Comparison of ENCODE assay signal across 19 cellular contexts in genomic region chr21:14616303-14617039, GRCh38.
DNase-seq lines count a peak whose midpoint lies in the region; ATAC-seq, FAIRE-seq and TF ChIP-seq lines count a peak whose summit lies in the region.
"Had no signal": no experiment of that assay in that cellular context is flagged by ENCODE, and none has a peak within 500 bp of the region (broad histone marks: within the 10 kb centered on the region; RNA-seq: fewer than 3 reads in every experiment).

No MANE protein-coding gene starts in this region.

- H2BK12ac ChIP-seq in H9 (ENCODE audit: insufficient read length, low read depth, low read length), result no peak overlapping the region

- no TSS peak for BruUV-seq in K562 (replicated peaks; lab: Mats Ljungman, UMichigan)

- H4K91ac ChIP-seq in H9 (ENCODE audit: insufficient read length, low read depth, low read length), result no peak overlapping the region

- H2BK5ac ChIP-seq in H9 (ENCODE audit: insufficient read length, low read length), result peak overlapping the region; percentile 95

- no peaks in the 10 kb centered on the region for H3K23me2 ChIP-seq in H9 (ENCODE audit: insufficient read length, low read depth, low read length, poor library complexity, severe bottlenecking)

- no peak overlapping the region for H3K18ac ChIP-seq in H9 (ENCODE audit: insufficient read length, low read depth, low read length)

- no peak overlapping the region for H2BK20ac ChIP-seq in H9 (ENCODE audit: low read depth, low read length, poor library complexity, severe bottlenecking)

- H3K79me1 ChIP-seq in H9 (ENCODE audit: insufficient read depth, low read depth, low read length, poor library complexity, severe bottlenecking), result no peaks in the 10 kb centered on the region

- no peak for TF ChIP-seq EP300 in K562 (IDR thresholded peaks at IDR 0.05; ENCODE audit: low read length)

- no peak for TF ChIP-seq CTCF in H9 (conservative IDR thresholded peaks at IDR 0.05)
- TF ChIP-seq CTCF in K562 (IDR thresholded peaks at IDR 0.05 in 2 of 3, conservative IDR thresholded peaks at IDR 0.05 in 1 of 3; ENCODE audit: insufficient read depth in 2 of 3, low read depth in 1 of 3, low read length in 3 of 3), result no peak

- H3K4me2 ChIP-seq in H9 (ENCODE audit: insufficient read depth, insufficient read length, low read length), result peak overlapping the region; percentile 3
- H3K4me2 ChIP-seq in K562 (ENCODE audit: insufficient read depth, low read length), result no peak overlapping the region

- H3K4me1 Mint-ChIP-seq in H9, result peaks cover 71 to 77% of the 10 kb centered on the region in 2 experiments
- H3K4me1 Mint-ChIP-seq in memory B cell, result peaks cover 26% of the 10 kb centered on the region

- CTCF ChIA-PET in K562 (lab: Yijun Ruan, JAX; ENCODE audit: low intra/inter-chr PET ratio), result no interaction called here

- DNase-seq in H9 (no peak), NCI-H226 (peak; percentile 16), K562 (ENCODE audit: extremely low read depth in 1 of 4, low spot score in 3 of 4) (no peak), memory B cell (ENCODE audit: low spot score in 2 of 2) (no peak), medulla oblongata (ENCODE audit: extremely low spot score) (no peak), NCI-H345 (lab: John Stamatoyannopoulos, UW) (no peak), SW480 (ENCODE audit: low spot score) (no peak)
- no peak for DNase-seq in activated T-cell treated with anti-CD3 and anti-CD28 coated beads, Interleukin-2, amount 50 U/mL, for 48 hours
- DNase-seq: activated CD8-positive, alpha-beta memory T cell treated with anti-CD3 and anti-CD28 coated beads, Interleukin-2, amount 10 ng/mL, durations not matched to agents 7 days and 5 days; activated naive CD4-positive, alpha-beta T cell treated with anti-CD3 and anti-CD28 coated beads, Interleukin-2, amount 10 ng/mL, durations not matched to agents 7 days and 5 days; dorsolateral prefrontal cortex; HCEC 1CT; left cardiac atrium; MG63; NCI-H2081 treated with DMSO at 0.1 percent for 48 hours; stimulated activated CD4-positive, alpha-beta T cell treated with anti-CD3 and anti-CD28 coated beads, Interleukin-2, amount 100 ng/mL, for 48 hours; transverse colon had no signal

- H3K9me3 ChIP-seq in H9 (ENCODE audit: control insufficient read depth, low read depth, low read length), result peaks cover 12% of the 10 kb centered on the region
- no peaks in the 10 kb centered on the region; the same call in 1 of the 2 replicates for H3K9me3 ChIP-seq in K562 (replicated peaks; ENCODE audit: control insufficient read depth, insufficient read depth, low read depth, low read length)
- H3K9me3 ChIP-seq: MG63, transverse colon had no signal

- H4K8ac ChIP-seq in H9 (replicated peaks; ENCODE audit: insufficient read length, low read depth, low read length), result no peak overlapping the region

- H3K36me3 Mint-ChIP-seq in H9 (ENCODE audit: insufficient read depth in 1 of 3, low read depth in 3 of 3), result peaks cover 14 to 26% (median 19%) of the 10 kb centered on the region in 3 experiments
- H3K36me3 Mint-ChIP-seq in memory B cell, result no peaks in the 10 kb centered on the region

- H3K4me1 ChIP-seq in H9 (ENCODE audit: insufficient read depth, low read length) (peaks cover 9% of the 10 kb centered on the region; the same call in 1 of the 2 replicates), K562 (replicated peaks in 1 of 2; ENCODE audit: control insufficient read depth in 2 of 2, insufficient read depth in 2 of 2, low read length in 2 of 2) (peaks cover 0 to 6% of the 10 kb centered on the region in 2 experiments; a peak in 1 of 5 replicates)
- H3K4me1 ChIP-seq: transverse colon had no signal

- ATAC-seq in K562 (peak; percentile 39; the same call in 2 of the 3 replicates), memory B cell (ENCODE audit: low read depth) (peak; percentile 40)
- ATAC-seq: activated CD8-positive, alpha-beta memory T cell treated with anti-CD3 and anti-CD28 coated beads, Interleukin-2, amount 10 ng/mL, durations not matched to agents 7 days and 5 days; left cardiac atrium had no signal

- H3K27me3 ChIP-seq in H9 (ENCODE audit: insufficient read depth, low read length) (no peaks in the 10 kb centered on the region), K562 (ENCODE audit: control insufficient read depth in 2 of 2, insufficient read depth in 2 of 2, low read length in 2 of 2) (no peaks in the 10 kb centered on the region)
- H3K27me3 ChIP-seq: dorsolateral prefrontal cortex, esophagus muscularis mucosa, MG63, transverse colon had no signal

- H2AK5ac ChIP-seq in H9 (ENCODE audit: insufficient read length, low read length), result peak overlapping the region; percentile 25

- H4K20me1 ChIP-seq in H9 (ENCODE audit: control insufficient read depth, insufficient read depth, insufficient read length), result no peaks in the 10 kb centered on the region
- H4K20me1 ChIP-seq in K562 (replicated peaks; ENCODE audit: control insufficient read depth, insufficient read depth, low read length), result no peaks in the 10 kb centered on the region

- H3K27ac Mint-ChIP-seq in H9, result peak overlapping the region; percentile 93 to 99 (median 98)
- peak overlapping the region; percentile 86 for H3K27ac Mint-ChIP-seq in memory B cell
- H3K27ac Mint-ChIP-seq: activated CD8-positive, alpha-beta memory T cell treated with anti-CD3 and anti-CD28 coated beads, Interleukin-2, amount 10 ng/mL, durations not matched to agents 7 days and 5 days; activated naive CD4-positive, alpha-beta T cell treated with anti-CD3 and anti-CD28 coated beads, Interleukin-2, amount 10 ng/mL, durations not matched to agents 7 days and 5 days had no signal

- H3K27ac ChIP-seq in H9 (ENCODE audit: insufficient read length, low read depth, low read length), result peak overlapping the region; percentile 99
- H3K27ac ChIP-seq in K562 (ENCODE audit: extremely low read depth, low read depth, low read length), result no peak overlapping the region
- H3K27ac ChIP-seq: dorsolateral prefrontal cortex, esophagus muscularis mucosa, transverse colon had no signal

- no peak overlapping the region for H2AFZ ChIP-seq in H9 (ENCODE audit: low read length)
- peak overlapping the region; percentile 46 for H2AFZ ChIP-seq in K562 (ENCODE audit: low read depth, low read length)

- H3T11ph ChIP-seq in H9 (ENCODE audit: low read length), result peak overlapping the region; percentile 36

- no peaks in the 10 kb centered on the region for H3K9me1 ChIP-seq in K562 (ENCODE audit: control insufficient read depth, insufficient read depth, low read length)

- no peak overlapping the region for H3K4me3 ChIP-seq in K562
- H3K4me3 ChIP-seq: dorsolateral prefrontal cortex, esophagus muscularis mucosa, MG63, transverse colon had no signal

- H3K4ac ChIP-seq in H9 (ENCODE audit: low read depth, low read length), result no peak overlapping the region

- H3K23ac ChIP-seq in H9 (ENCODE audit: insufficient read length, low read depth, low read length), result no peak overlapping the region

- no peaks in the 10 kb centered on the region for H3K36me3 ChIP-seq in K562 (ENCODE audit: control insufficient read depth, insufficient read depth, low read length)
- H3K36me3 ChIP-seq: esophagus muscularis mucosa, MG63, transverse colon had no signal

- no peak overlapping the region for H3K14ac ChIP-seq in H9 (ENCODE audit: insufficient read depth, low read length)

- TF ChIP-seq POLR2A in K562 (conservative IDR thresholded peaks at IDR 0.05), result no peak

- H3K9me3 Mint-ChIP-seq in H9, result peaks cover 17 to 19% of the 10 kb centered on the region in 2 experiments
- peaks cover 2% of the 10 kb centered on the region for H3K9me3 Mint-ChIP-seq in memory B cell

- in situ Hi-C loops in K562 (cut with MboI), result no loop called here

- POLR2A ChIA-PET in K562 (lab: Yijun Ruan, JAX), result no interaction called here

- intact Hi-C loops in K562 (cut with micrococcal nuclease), result no loop called here

- H3K56ac ChIP-seq in H9 (ENCODE audit: insufficient read length, low read depth, low read length), result no peak overlapping the region

- no peak for TF ChIP-seq RAD21 in K562 (CRISPR knock-in tag; conservative IDR thresholded peaks at IDR 0.05 in 1 of 2, IDR thresholded peaks at IDR 0.05 in 1 of 2)

- peak overlapping the region; percentile 59 for H4K5ac ChIP-seq in H9 (ENCODE audit: insufficient read length, low read depth, low read length)

- peak overlapping the region; percentile 38 to 63; a peak in 4 of 5 replicates for H3K4me3 Mint-ChIP-seq in H9
- H3K4me3 Mint-ChIP-seq in memory B cell, result peak overlapping the region; percentile 45
- H3K4me3 Mint-ChIP-seq: activated CD8-positive, alpha-beta memory T cell treated with anti-CD3 and anti-CD28 coated beads, Interleukin-2, amount 10 ng/mL, durations not matched to agents 7 days and 5 days; activated naive CD4-positive, alpha-beta T cell treated with anti-CD3 and anti-CD28 coated beads, Interleukin-2, amount 10 ng/mL, durations not matched to agents 7 days and 5 days had no signal

- H2BK120ac ChIP-seq in H9 (ENCODE audit: low read depth, low read length, poor library complexity, severe bottlenecking), result peak overlapping the region; percentile 61

- H3K27me3 Mint-ChIP-seq in H9 (ENCODE audit: low read depth), result no peaks in the 10 kb centered on the region
- H3K27me3 Mint-ChIP-seq in memory B cell, result no peaks in the 10 kb centered on the region
- H3K27me3 Mint-ChIP-seq: activated CD8-positive, alpha-beta memory T cell treated with anti-CD3 and anti-CD28 coated beads, Interleukin-2, amount 10 ng/mL, durations not matched to agents 7 days and 5 days; activated naive CD4-positive, alpha-beta T cell treated with anti-CD3 and anti-CD28 coated beads, Interleukin-2, amount 10 ng/mL, durations not matched to agents 7 days and 5 days had no signal

- WGBS in H9 (ENCODE audit: extremely low coverage, insufficient read length, low lambda C conversion rate), result no CpG with 5 or more reads among the region's 4 CpGs
- 39% methylated on average over 4 of the region's 4 CpGs for WGBS in K562 (ENCODE audit: insufficient coverage, low coverage, missing lambda C conversion rate)

- no peak overlapping the region for H2BK15ac ChIP-seq in H9 (ENCODE audit: low read depth, low read length)

- peak overlapping the region; percentile 9 for H3K9ac ChIP-seq in H9 (ENCODE audit: extremely low read depth, insufficient read length, low read length)
- no peak overlapping the region for H3K9ac ChIP-seq in K562 (ENCODE audit: insufficient read depth in 1 of 2, low read depth in 2 of 2, low read length in 2 of 2)

- H3K79me2 ChIP-seq in H9 (ENCODE audit: insufficient read depth, low read length), result no peaks in the 10 kb centered on the region
- no peaks in the 10 kb centered on the region for H3K79me2 ChIP-seq in K562 (ENCODE audit: control insufficient read depth, insufficient read depth, low read length)

- no peak for FAIRE-seq in K562 (lab: Jason Lieb, UNC)
- FAIRE-seq: RCC 7860 had no signal

TF ChIP-seq in K562, 482 proteins besides CTCF, POLR2A, EP300 and RAD21 (continues in another document):
- TF ChIP-seq OTX1 (CRISPR knock-in tag; IDR thresholded peaks at IDR 0.05), result no peak
- TF ChIP-seq POU5F1 (IDR thresholded peaks at IDR 0.05; ENCODE audit: borderline replicate concordance, low read depth, low read length, partially characterized antibody), result no peak
